ENCODE assay signal across 27 cellular contexts in the genomic region with DNA sequence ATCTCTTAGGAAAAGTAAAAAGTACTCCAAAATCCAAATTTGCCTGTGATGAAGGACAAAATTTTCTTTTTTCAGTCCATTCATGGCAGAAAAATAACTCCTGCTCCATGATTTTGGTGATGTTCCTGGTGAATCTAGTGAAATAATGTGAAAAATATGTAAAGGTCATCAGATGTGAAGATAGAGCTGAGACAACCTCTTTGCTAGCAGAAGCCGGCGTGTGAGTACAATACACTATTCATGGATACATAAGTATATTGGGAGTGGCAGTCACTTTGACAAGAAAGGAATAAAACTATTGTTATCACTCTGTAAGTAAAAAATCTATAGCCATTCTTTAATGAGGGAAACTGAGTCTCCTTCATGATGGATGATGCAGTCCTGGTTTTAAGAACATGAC.
"Had no signal": no experiment of that assay in that cellular context is flagged by ENCODE, and none has a peak within 500 bp of the region (broad histone marks: within the 10 kb centered on the region; RNA-seq: fewer than 3 reads in every experiment).

No MANE protein-coding gene starts in this region.

- H3K27me3 ChIP-seq: Peyer's patch, SJSA1 had no signal

- H3K4me3 Mint-ChIP-seq: activated B cell treated with CpG ODN at 0.5 μM for 24 hours; brain; central memory CD8-positive, alpha-beta T cell had no signal

- H3K4me3 ChIP-seq: Peyer's patch, SJSA1 had no signal

- H3K4me2 ChIP-seq: KMS-11 had no signal

- FAIRE-seq: astrocyte had no signal

- H3K27ac ChIP-seq: KMS-11, Peyer's patch, RWPE1, SJSA1 had no signal

- H3K9me3 Mint-ChIP-seq: activated B cell treated with CpG ODN at 0.5 μM for 24 hours; activated CD4-positive, alpha-beta T cell treated with anti-CD3 and anti-CD28 coated beads, Interleukin-2, amount 10 ng/mL, durations not matched to agents 24 days and 14 days; activated naive CD4-positive, alpha-beta T cell treated with anti-CD3 and anti-CD28 coated beads, Interleukin-2, amount 50 U/mL, for 72 hours; central memory CD8-positive, alpha-beta T cell; T-helper 1 cell treated with Interleukin-12 subunit alpha and Interleukin-12 subunit beta and Interleukin-4 antibody, amounts not matched to agents 30 μg/mL and 1 μg/mL, for 36 hours had no signal

- H3K36me3 Mint-ChIP-seq: activated naive CD4-positive, alpha-beta T cell treated with anti-CD3 and anti-CD28 coated beads, Interleukin-2, amount 50 U/mL, for 72 hours; brain had no signal

- H3K9me3 ChIP-seq: Peyer's patch, SJSA1 had no signal

- H3K27ac Mint-ChIP-seq: brain had no signal

- H3K9ac ChIP-seq: KMS-11 had no signal

- H3K27me3 Mint-ChIP-seq: activated B cell treated with CpG ODN at 0.5 μM for 24 hours; central memory CD8-positive, alpha-beta T cell had no signal

- DNase-seq: activated B cell treated with CpG ODN at 0.5 μM for 24 hours; activated CD4-positive, alpha-beta T cell treated with anti-CD3 and anti-CD28 coated beads for 1 hour; activated CD4-positive, alpha-beta T cell treated with anti-CD3 and anti-CD28 coated beads, Interleukin-2, amount 10 ng/mL, durations not matched to agents 24 days and 14 days; activated CD4-positive, alpha-beta T cell treated with anti-CD3 and anti-CD28 coated beads, Interleukin-2, amount 50 U/mL, for 48 hours; activated effector memory CD4-positive, alpha-beta T cell treated with anti-CD3 and anti-CD28 coated beads, Interleukin-2, amount 50 U/mL, for 16 hours; activated naive CD4-positive, alpha-beta T cell treated with Interleukin-2 at 50 U/mL for 16 hours; activated T-cell treated with anti-CD3 and anti-CD28 coated beads for 4 hours; amygdala; NCI-H1092; NCI-H1417; NCI-H1930; NCI-H2171; NCI-H2227 treated with DMSO at 0.1 percent for 48 hours; NCI-H446 treated with DMSO at 0.1 percent for 48 hours; NCI-H524 treated with DMSO at 0.1 percent for 48 hours; NCI-H774; NK-92 treated with Interleukin-12 subunit alpha and Interleukin-12 subunit beta, amount 100 ng/mL, for 24 hours; Peyer's patch; Right ventricle myocardium superior had no signal

- H3K36me3 ChIP-seq: Peyer's patch, SJSA1 had no signal
